Comparison of ENCODE assay signal across 8 cellular contexts in genomic region chr5:271828-272167, GRCh38. TPM values are rescaled to one million over a fixed set of nuclear protein-coding genes. Genes with fewer than 3 reads are reported as not detected.
A peak's percentile ranks its signal among the peaks of the same experiment; 100 is the strongest.
DNase-seq lines count a peak whose midpoint lies in the region; ATAC-seq, FAIRE-seq and TF ChIP-seq lines count a peak whose summit lies in the region.
"Not testable (repeated sequence)": the region's sequence is repeated elsewhere in the genome, so short reads cannot be mapped to it uniquely, and the experiment has no call there.

No MANE protein-coding gene starts in this region.

- H3K9me3 ChIP-seq in SU-DHL-6 (ENCODE audit: insufficient read depth, low read length); ascending aorta; HepG2 (ENCODE audit: low read length); pancreas; tibial nerve: not testable (repeated sequence)

- in situ Hi-C loops in HepG2 (cut with HindIII; ENCODE audit: extremely low pct_ligation_motif_present, low pct_unique_long_range_greater_than_20kb): not testable (repeated sequence)

- not testable (repeated sequence) for TF ChIP-seq EP300 in HepG2 (IDR thresholded peaks at IDR 0.05; ENCODE audit: low read depth in 2 of 2, low read length in 2 of 2); HepG2 (CRISPR knock-in tag; IDR thresholded peaks at IDR 0.05; ENCODE audit: borderline replicate concordance); tibial nerve (IDR thresholded peaks at IDR 0.05)

- TF ChIP-seq CTCF in Calu3 (IDR thresholded peaks at IDR 0.05; ENCODE audit: unreplicated experiment); SU-DHL-6 (IDR thresholded peaks at IDR 0.05; ENCODE audit: insufficient read depth, low read length, poor library complexity, severe bottlenecking); ascending aorta (IDR thresholded peaks at IDR 0.05); epithelial cell of proximal tubule (conservative IDR thresholded peaks at IDR 0.05; ENCODE audit: low read depth, low read length); HepG2 (CRISPR knock-in tag; IDR thresholded peaks at IDR 0.05); pancreas (IDR thresholded peaks at IDR 0.05); tibial nerve (IDR thresholded peaks at IDR 0.05): not testable (repeated sequence)

- not testable (repeated sequence) for DNase-seq in Calu3; ascending aorta (ENCODE audit: low spot score in 2 of 2); epithelial cell of proximal tubule (ENCODE audit: low read depth); HepG2 (ENCODE audit: low spot score); pancreas; tibial nerve (ENCODE audit: low spot score in 2 of 2)

- not testable (repeated sequence) for H3K9me2 ChIP-seq in SU-DHL-6 (replicated peaks; ENCODE audit: insufficient read depth, low read length)

- intact Hi-C loops in Calu3 (cut with micrococcal nuclease; ENCODE audit: unreplicated experiment) (loop anchor here (1.0 kb wide), 1 partner anchor 53 kb away; the partner anchor contains the start of genes CCDC127 and SDHA), ascending aorta (cut with DNase I) (loop anchor here (1.0 to 10.0 kb wide), 5 partner anchors 53 to 1361 kb away; partner anchors contain the start of genes CCDC127, CLPTM1L, EXOC3 and SDHA), HepG2 (cut with micrococcal nuclease; ENCODE audit: unreplicated experiment) (loop anchor here (5.0 kb wide), 1 partner anchor 54 kb away; the partner anchor contains the start of genes CCDC127 and SDHA)
- intact Hi-C loops in pancreas (cut with DNase I): not testable (repeated sequence)

- H3K4me3 ChIP-seq in SU-DHL-6 (ENCODE audit: insufficient read depth, low read length, poor library complexity, severe bottlenecking): peak overlapping the region; percentile 98
- peak overlapping the region; percentile 99 for H3K4me3 ChIP-seq in ascending aorta
- peak overlapping the region; percentile 88 for H3K4me3 ChIP-seq in epithelial cell of proximal tubule (ENCODE audit: low read depth, low read length)
- H3K4me3 ChIP-seq in HepG2 (replicated peaks in 1 of 3; ENCODE audit: insufficient read depth in 1 of 3, low read depth in 2 of 3, low read length in 3 of 3): peak overlapping the region; percentile 80 to 97 (median 91)
- peak overlapping the region; percentile 61 to 100 (median 78) for H3K4me3 ChIP-seq in pancreas
- peak overlapping the region; percentile 79 to 99 (median 96) for H3K4me3 ChIP-seq in tibial nerve

- WGBS in HepG2 (ENCODE audit: low lambda C conversion rate): 2% methylated on average over 15 of the region's 41 CpGs
- 0 to 2% methylated on average over 24 to 41 of the region's 41 CpGs for WGBS in pancreas, 2 donors
- WGBS in tibial nerve, 2 donors: 3% methylated on average over 19 of the region's 41 CpGs; no CpG with 5 or more reads in 1 of the 2 donors

- H3K4me3 Mint-ChIP-seq in Calu3 (ENCODE audit: low read depth, unreplicated experiment): peak overlapping the region; percentile 87

- peaks cover 68% of the 10 kb centered on the region for H3K36me3 Mint-ChIP-seq in Calu3 (ENCODE audit: insufficient read depth, unreplicated experiment)

- not testable (repeated sequence) for BruUV-seq in Calu3 (replicated peaks; lab: Mats Ljungman, UMichigan); HepG2 (replicated peaks; lab: Mats Ljungman, UMichigan)

- H2AFZ ChIP-seq in SU-DHL-6 (ENCODE audit: low read depth, low read length, severe bottlenecking); HepG2 (ENCODE audit: low read length): not testable (repeated sequence)

- CTCF ChIA-PET in Calu3 (lab: Charles Lee); HepG2 (lab: Yijun Ruan, JAX; ENCODE audit: low intra/inter-chr PET ratio, low total read pairs): not testable (repeated sequence)

- TF ChIP-seq POLR2A in HepG2 (IDR thresholded peaks at IDR 0.05; ENCODE audit: insufficient read depth in 1 of 2, low read depth in 2 of 2, low read length in 2 of 2); tibial nerve (IDR thresholded peaks at IDR 0.05): not testable (repeated sequence)

- H4K20me1 ChIP-seq in SU-DHL-6 (ENCODE audit: low read depth, low read length); HepG2 (ENCODE audit: insufficient read depth, low read length): not testable (repeated sequence)

- FAIRE-seq in HepG2 (lab: Jason Lieb, UNC); pancreas (lab: Jason Lieb, UNC): not testable (repeated sequence)

- peaks cover 21% of the 10 kb centered on the region for H3K4me1 Mint-ChIP-seq in Calu3 (ENCODE audit: low read depth, unreplicated experiment)

- not testable (repeated sequence) for TF ChIP-seq RAD21 in HepG2 (CRISPR knock-in tag; IDR thresholded peaks at IDR 0.05)

- H3K27me3 ChIP-seq in SU-DHL-6 (ENCODE audit: low read length); ascending aorta; HepG2 (ENCODE audit: control insufficient read depth in 1 of 2, insufficient read depth in 2 of 2, low read length in 2 of 2); pancreas; tibial nerve: not testable (repeated sequence)

- POLR2A ChIA-PET in HepG2 (lab: Yijun Ruan, JAX): interaction anchor here (0.9 to 1.2 kb wide), 5 partner anchors 9 to 1283 kb away, joined by 3 to 15 read pairs (median 9); partner anchors contain the start of genes CCDC127 and SDHA

- not testable (repeated sequence) for H3K4me1 ChIP-seq in ascending aorta, pancreas
- H3K4me1 ChIP-seq in HepG2 (ENCODE audit: insufficient read depth, low read length) (peaks cover 23% of the 10 kb centered on the region), tibial nerve (peaks cover 0 to 33% (median 8%) of the 10 kb centered on the region in 4 donors)

- H3K36me3 ChIP-seq in SU-DHL-6 (ENCODE audit: low read length); ascending aorta; pancreas: not testable (repeated sequence)
- H3K36me3 ChIP-seq in HepG2 (replicated peaks in 1 of 2; ENCODE audit: control insufficient read depth in 1 of 2, insufficient read depth in 2 of 2, low read length in 2 of 2) (peaks cover 4 to 13% of the 10 kb centered on the region in 2 experiments; a peak in 4 of 5 replicates), tibial nerve (peaks cover 0 to 27% (median 0%) of the 10 kb centered on the region in 3 donors)

- H3K79me2 ChIP-seq in SU-DHL-6 (ENCODE audit: insufficient read depth, low read length): peaks cover 43% of the 10 kb centered on the region
- H3K79me2 ChIP-seq in HepG2 (ENCODE audit: insufficient read depth, low read length): peaks cover 30% of the 10 kb centered on the region

- ATAC-seq in HG03064 (IDR thresholded peaks at IDR 0.05; ENCODE audit: low read depth, unreplicated experiment) (peak; percentile 11), HepG2 (peak; percentile 6)
- not testable (repeated sequence) for ATAC-seq in pancreas

- peak overlapping the region; percentile 57; the same call in 1 of the 2 replicates for H3K27ac ChIP-seq in SU-DHL-6 (ENCODE audit: low read depth, low read length)
- peak overlapping the region; percentile 89 to 94 for H3K27ac ChIP-seq in ascending aorta
- H3K27ac ChIP-seq in HepG2 (ENCODE audit: extremely low read length, insufficient read depth, low read length): peak overlapping the region; percentile 69
- peak overlapping the region; percentile 49 to 86 (median 76) for H3K27ac ChIP-seq in pancreas
- H3K27ac ChIP-seq in tibial nerve: peak overlapping the region; percentile 58 to 93 (median 88)

- peaks cover 12% of the 10 kb centered on the region for H3F3A ChIP-seq in SU-DHL-6 (ENCODE audit: insufficient read depth)

- H3K4me2 ChIP-seq in SU-DHL-6 (ENCODE audit: low read depth, low read length, poor library complexity, severe bottlenecking) (peak overlapping the region; percentile 48), HepG2 (ENCODE audit: low read depth, low read length) (peak overlapping the region; percentile 39; the same call in 1 of the 2 replicates)

- H3K9ac ChIP-seq in SU-DHL-6 (ENCODE audit: low read length) (peak overlapping the region; percentile 82), HepG2 (ENCODE audit: insufficient read depth, low read depth, low read length) (peak overlapping the region; percentile 90)

- H3K27me3 Mint-ChIP-seq in Calu3 (ENCODE audit: unreplicated experiment): not testable (repeated sequence)

- not testable (repeated sequence) for H3K9me3 Mint-ChIP-seq in Calu3 (ENCODE audit: low read depth, unreplicated experiment)

- H3K27ac Mint-ChIP-seq in Calu3 (ENCODE audit: unreplicated experiment): not testable (repeated sequence)

RNA-seq across cellular contexts. Expression of gene PDCD6, which starts 0.4 kb away (rescaled TPM):
- total RNA-seq in Calu3 (2022): 109 and 127 TPM in 2 replicates
- 41.4 TPM for total RNA-seq in ascending aorta
- total RNA-seq in epithelial cell of proximal tubule: 98.0 and 108 TPM in 2 replicates
- 120 and 134 TPM in 2 replicates for total RNA-seq in HepG2 (2016; rRNA removed; fragmentation: Illumina TruSeq; extraction: Trizol)
- 36.0 and 42.8 TPM in 2 replicates for total RNA-seq in HepG2 (2016; cell fraction: cytosol; rRNA removed; fragmentation: Illumina TruSeq; extraction: Trizol; ENCODE audit: low read depth)
- 119 and 122 TPM in 2 replicates for total RNA-seq in HepG2 (2016; cell fraction: insoluble cytoplasmic fraction; rRNA removed; fragmentation: Illumina TruSeq; extraction: Trizol)
- 79.2 and 83.1 TPM in 2 replicates for total RNA-seq in HepG2 (2016; cell fraction: membrane; rRNA removed; fragmentation: Illumina TruSeq; extraction: Trizol)
- total RNA-seq in HepG2 (2016; cell fraction: nucleus; rRNA removed; fragmentation: Illumina TruSeq; extraction: Trizol): 56.7 and 60.4 TPM in 2 replicates
- polyA plus RNA-seq in HepG2 (2011; rRNA removed): 150 and 176 TPM in 2 replicates
- 179 and 184 TPM in 2 replicates for polyA plus RNA-seq in HepG2 (2011; cell fraction: cytosol; rRNA removed)
- polyA plus RNA-seq in HepG2 (2011; cell fraction: nucleus; rRNA removed): 76.8 and 88.9 TPM in 2 replicates
- polyA plus RNA-seq in HepG2 (2012): 73.8 and 84.9 TPM in 2 replicates
- 39.4 and 49.9 TPM in 2 replicates for polyA plus RNA-seq in HepG2 (2016; cell fraction: cytosol; fragmentation: Illumina TruSeq; extraction: Trizol; ENCODE audit: low read depth)
- 131 and 139 TPM in 2 replicates for polyA plus RNA-seq in HepG2 (2016; cell fraction: insoluble cytoplasmic fraction; fragmentation: Illumina TruSeq; extraction: Trizol; ENCODE audit: low read depth)
- 63.4 and 71.2 TPM in 2 replicates for polyA plus RNA-seq in HepG2 (2016; cell fraction: membrane; fragmentation: Illumina TruSeq; extraction: Trizol; ENCODE audit: low read depth)
- 103 and 107 TPM in 2 replicates for polyA plus RNA-seq in HepG2 (2016; cell fraction: nucleus; fragmentation: Illumina TruSeq; extraction: Trizol; ENCODE audit: insufficient read depth, low read depth)
- 89.6 and 367 TPM in 2 replicates for polyA minus RNA-seq in HepG2 (2011; rRNA and poly(A)+ RNA removed; ENCODE audit: low replicate concordance)
- polyA minus RNA-seq in HepG2 (2011; cell fraction: cytosol; rRNA and poly(A)+ RNA removed): 38.6 and 39.9 TPM in 2 replicates
- polyA minus RNA-seq in HepG2 (2011; cell fraction: nucleus; rRNA and poly(A)+ RNA removed): 39.9 and 46.1 TPM in 2 replicates
- 10 to 100 TPM; 24.2 to 47.7 (median 30.6) TPM for total RNA-seq in pancreas
- 10 to 100 TPM; 54.7 to 66.4 TPM for polyA plus RNA-seq in pancreas
- 100 to 1,000 TPM in 1 of 4 donors, 10 to 100 TPM in 3; 80.1 to 115 (median 91.7) TPM for total RNA-seq in tibial nerve

RNA-seq across cellular contexts. Expression of gene AHRR, which starts 49.7 kb away (rescaled TPM):
- total RNA-seq in Calu3 (2022): 1.3 TPM in 2 replicates
- not detected for total RNA-seq in ascending aorta
- 0.29 and 0.65 TPM in 2 replicates for total RNA-seq in epithelial cell of proximal tubule
- 0.13 and 0.35 TPM in 2 replicates for total RNA-seq in HepG2 (2016; rRNA removed; fragmentation: Illumina TruSeq; extraction: Trizol)
- 0.30 and 0.44 TPM in 2 replicates for total RNA-seq in HepG2 (2016; cell fraction: cytosol; rRNA removed; fragmentation: Illumina TruSeq; extraction: Trizol; ENCODE audit: low read depth)
- total RNA-seq in HepG2 (2016; cell fraction: insoluble cytoplasmic fraction; rRNA removed; fragmentation: Illumina TruSeq; extraction: Trizol): 0.17 and 0.19 TPM in 2 replicates
- 0.14 and 0.22 TPM in 2 replicates for total RNA-seq in HepG2 (2016; cell fraction: membrane; rRNA removed; fragmentation: Illumina TruSeq; extraction: Trizol)
- 0.19 and 0.41 TPM in 2 replicates for total RNA-seq in HepG2 (2016; cell fraction: nucleus; rRNA removed; fragmentation: Illumina TruSeq; extraction: Trizol)
- polyA plus RNA-seq in HepG2 (2011; rRNA removed): 0.18 and 0.28 TPM in 2 replicates
- polyA plus RNA-seq in HepG2 (2011; cell fraction: cytosol; rRNA removed): 0.17 and 0.20 TPM in 2 replicates
- polyA plus RNA-seq in HepG2 (2011; cell fraction: nucleus; rRNA removed): 1.5 and 2.1 TPM in 2 replicates
- 0.23 and 0.61 TPM in 2 replicates for polyA plus RNA-seq in HepG2 (2012)
- 0.16 TPM in 1 of 2 replicates, not detected in the other for polyA plus RNA-seq in HepG2 (2016; cell fraction: cytosol; fragmentation: Illumina TruSeq; extraction: Trizol; ENCODE audit: low read depth)
- 0.15 and 0.39 TPM in 2 replicates for polyA plus RNA-seq in HepG2 (2016; cell fraction: insoluble cytoplasmic fraction; fragmentation: Illumina TruSeq; extraction: Trizol; ENCODE audit: low read depth)
- polyA plus RNA-seq in HepG2 (2016; cell fraction: membrane; fragmentation: Illumina TruSeq; extraction: Trizol; ENCODE audit: low read depth): 0.09 and 0.48 TPM in 2 replicates
- polyA plus RNA-seq in HepG2 (2016; cell fraction: nucleus; fragmentation: Illumina TruSeq; extraction: Trizol; ENCODE audit: insufficient read depth, low read depth): 0.63 and 0.89 TPM in 2 replicates
- 0.30 and 8.5 TPM in 2 replicates for polyA minus RNA-seq in HepG2 (2011; rRNA and poly(A)+ RNA removed; ENCODE audit: low replicate concordance)
- polyA minus RNA-seq in HepG2 (2011; cell fraction: cytosol; rRNA and poly(A)+ RNA removed): 0.40 TPM in 1 of 2 replicates, not detected in the other
- polyA minus RNA-seq in HepG2 (2011; cell fraction: nucleus; rRNA and poly(A)+ RNA removed): 0.39 and 1.1 TPM in 2 replicates
- total RNA-seq in pancreas: under 1 TPM; 0.34 to 0.92 (median 0.67) TPM
- polyA plus RNA-seq in pancreas: 1 to 10 TPM in 1 of 2 donors, under 1 TPM in 1; 0.61 to 1.7 TPM
- total RNA-seq in tibial nerve: 1 to 10 TPM in 3 of 4 donors, not detected in 1; 1.0 to 4.8 (median 1.2) TPM

RNA-seq across cellular contexts. Expression of gene SDHA, which starts 53.7 kb away (rescaled TPM):
- total RNA-seq in Calu3 (2022) (96.9 and 107 TPM in 2 replicates), ascending aorta (41.1 TPM), epithelial cell of proximal tubule (99.3 and 103 TPM in 2 replicates), HepG2 (2016; rRNA removed; fragmentation: Illumina TruSeq; extraction: Trizol) (192 and 240 TPM in 2 replicates), pancreas (10 to 100 TPM; 37.9 to 69.4 (median 55.3) TPM), tibial nerve (10 to 100 TPM; 67.7 to 95.3 (median 78.3) TPM)
- 42.0 and 46.9 TPM in 2 replicates for total RNA-seq in HepG2 (2016; cell fraction: cytosol; rRNA removed; fragmentation: Illumina TruSeq; extraction: Trizol; ENCODE audit: low read depth)
- 168 and 247 TPM in 2 replicates for total RNA-seq in HepG2 (2016; cell fraction: insoluble cytoplasmic fraction; rRNA removed; fragmentation: Illumina TruSeq; extraction: Trizol)
- 52.9 and 56.5 TPM in 2 replicates for total RNA-seq in HepG2 (2016; cell fraction: membrane; rRNA removed; fragmentation: Illumina TruSeq; extraction: Trizol)
- 141 and 179 TPM in 2 replicates for total RNA-seq in HepG2 (2016; cell fraction: nucleus; rRNA removed; fragmentation: Illumina TruSeq; extraction: Trizol)
- polyA plus RNA-seq in HepG2 (2011; rRNA removed) (156 and 185 TPM in 2 replicates), pancreas (10 to 100 TPM; 41.9 to 55.8 TPM)
- 110 and 117 TPM in 2 replicates for polyA plus RNA-seq in HepG2 (2011; cell fraction: cytosol; rRNA removed)
- polyA plus RNA-seq in HepG2 (2011; cell fraction: nucleus; rRNA removed): 108 and 110 TPM in 2 replicates
- 146 and 185 TPM in 2 replicates for polyA plus RNA-seq in HepG2 (2012)
- polyA plus RNA-seq in HepG2 (2016; cell fraction: cytosol; fragmentation: Illumina TruSeq; extraction: Trizol; ENCODE audit: low read depth): 12.6 and 16.7 TPM in 2 replicates
- 131 and 149 TPM in 2 replicates for polyA plus RNA-seq in HepG2 (2016; cell fraction: insoluble cytoplasmic fraction; fragmentation: Illumina TruSeq; extraction: Trizol; ENCODE audit: low read depth)
- 23.0 and 24.9 TPM in 2 replicates for polyA plus RNA-seq in HepG2 (2016; cell fraction: membrane; fragmentation: Illumina TruSeq; extraction: Trizol; ENCODE audit: low read depth)
- polyA plus RNA-seq in HepG2 (2016; cell fraction: nucleus; fragmentation: Illumina TruSeq; extraction: Trizol; ENCODE audit: insufficient read depth, low read depth): 181 and 200 TPM in 2 replicates
- polyA minus RNA-seq in HepG2 (2011; rRNA and poly(A)+ RNA removed; ENCODE audit: low replicate concordance): 514 and 684 TPM in 2 replicates
- polyA minus RNA-seq in HepG2 (2011; cell fraction: cytosol; rRNA and poly(A)+ RNA removed): 123 and 151 TPM in 2 replicates
- polyA minus RNA-seq in HepG2 (2011; cell fraction: nucleus; rRNA and poly(A)+ RNA removed): 128 and 143 TPM in 2 replicates

RNA-seq across cellular contexts. Expression of gene CCDC127, which starts 53.8 kb away (rescaled TPM):
- total RNA-seq in Calu3 (2022) (7.3 and 7.8 TPM in 2 replicates), ascending aorta (6.1 TPM), epithelial cell of proximal tubule (4.2 and 4.5 TPM in 2 replicates), HepG2 (2016; rRNA removed; fragmentation: Illumina TruSeq; extraction: Trizol) (2.8 and 4.3 TPM in 2 replicates), pancreas (1 to 10 TPM; 1.5 to 3.9 (median 2.2) TPM), tibial nerve (1 to 10 TPM; 4.5 to 7.2 (median 5.8) TPM)
- 1.0 and 1.3 TPM in 2 replicates for total RNA-seq in HepG2 (2016; cell fraction: cytosol; rRNA removed; fragmentation: Illumina TruSeq; extraction: Trizol; ENCODE audit: low read depth)
- total RNA-seq in HepG2 (2016; cell fraction: insoluble cytoplasmic fraction; rRNA removed; fragmentation: Illumina TruSeq; extraction: Trizol): 2.2 and 4.2 TPM in 2 replicates
- total RNA-seq in HepG2 (2016; cell fraction: membrane; rRNA removed; fragmentation: Illumina TruSeq; extraction: Trizol): 1.4 and 2.0 TPM in 2 replicates
- 3.4 and 4.3 TPM in 2 replicates for total RNA-seq in HepG2 (2016; cell fraction: nucleus; rRNA removed; fragmentation: Illumina TruSeq; extraction: Trizol)
- polyA plus RNA-seq in HepG2 (2011; rRNA removed) (2.9 and 3.7 TPM in 2 replicates), pancreas (1 to 10 TPM; 1.2 to 1.6 TPM)
- polyA plus RNA-seq in HepG2 (2011; cell fraction: cytosol; rRNA removed): 2.6 and 3.2 TPM in 2 replicates
- 4.9 and 6.4 TPM in 2 replicates for polyA plus RNA-seq in HepG2 (2011; cell fraction: nucleus; rRNA removed)
- 5.0 and 5.2 TPM in 2 replicates for polyA plus RNA-seq in HepG2 (2012)
- 0.50 and 0.51 TPM in 2 replicates for polyA plus RNA-seq in HepG2 (2016; cell fraction: cytosol; fragmentation: Illumina TruSeq; extraction: Trizol; ENCODE audit: low read depth)
- polyA plus RNA-seq in HepG2 (2016; cell fraction: insoluble cytoplasmic fraction; fragmentation: Illumina TruSeq; extraction: Trizol; ENCODE audit: low read depth): 1.8 and 2.3 TPM in 2 replicates
- polyA plus RNA-seq in HepG2 (2016; cell fraction: membrane; fragmentation: Illumina TruSeq; extraction: Trizol; ENCODE audit: low read depth): 0.66 and 0.68 TPM in 2 replicates
- 8.7 and 9.9 TPM in 2 replicates for polyA plus RNA-seq in HepG2 (2016; cell fraction: nucleus; fragmentation: Illumina TruSeq; extraction: Trizol; ENCODE audit: insufficient read depth, low read depth)
- 2.8 and 7.8 TPM in 2 replicates for polyA minus RNA-seq in HepG2 (2011; rRNA and poly(A)+ RNA removed; ENCODE audit: low replicate concordance)
- polyA minus RNA-seq in HepG2 (2011; cell fraction: cytosol; rRNA and poly(A)+ RNA removed): 2.0 TPM in 2 replicates
- polyA minus RNA-seq in HepG2 (2011; cell fraction: nucleus; rRNA and poly(A)+ RNA removed): 6.7 and 8.1 TPM in 2 replicates
